17 cellular contexts compared by ENCODE assay signal in the genomic region with DNA sequence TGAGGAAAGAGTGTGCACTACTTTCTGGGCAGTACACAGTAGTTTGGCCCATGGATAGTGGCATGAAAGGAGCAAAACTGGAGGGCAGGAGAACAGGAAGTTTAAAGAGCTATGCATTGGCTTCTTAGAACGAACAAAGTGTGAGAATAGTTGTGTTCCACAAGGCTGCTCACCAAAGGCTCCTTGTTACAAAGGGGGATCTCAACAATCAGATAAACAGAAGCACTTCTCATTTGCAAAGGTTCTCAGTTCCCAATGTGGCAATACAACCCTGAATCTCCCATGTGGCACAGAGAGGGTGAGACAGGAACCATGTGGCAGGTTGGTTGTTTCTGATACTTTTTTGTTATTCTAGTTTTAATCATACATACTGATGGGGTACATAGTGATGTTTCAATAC.
DNase-seq lines count a peak whose midpoint lies in the region; ATAC-seq and TF ChIP-seq lines count a peak whose summit lies in the region.
"Had no signal": no experiment of that assay in that cellular context is flagged by ENCODE, and none has a peak within 500 bp of the region (broad histone marks: within the 10 kb centered on the region; RNA-seq: fewer than 3 reads in every experiment).

No MANE protein-coding gene starts in this region.

- no peaks in the 10 kb centered on the region for H3F3A ChIP-seq in PC-3 (ENCODE audit: low read length, unreplicated experiment)

- H3K27ac Mint-ChIP-seq in activated CD4-positive, alpha-beta T cell treated with anti-CD3 and anti-CD28 coated beads, Interleukin-2, amount 10 ng/mL, durations not matched to agents 24 days and 14 days: no peak overlapping the region
- H3K27ac Mint-ChIP-seq: CD14-positive monocyte; CD8-positive, alpha-beta T cell; HFFc6 had no signal

- no peaks in the 10 kb centered on the region for H3K79me2 ChIP-seq in OCI-LY7 (ENCODE audit: insufficient read depth, low read depth, low read length)
- no peaks in the 10 kb centered on the region for H3K79me2 ChIP-seq in PC-3 (ENCODE audit: low read length)

- H3K4me3 ChIP-seq in OCI-LY7 (ENCODE audit: low read depth, low read length, poor library complexity, severe bottlenecking) (no peak overlapping the region), neuronal stem cell (ENCODE audit: low read length in 2 of 2) (peak overlapping the region in 1 of 2 donors; percentile 40), PC-3 (ENCODE audit: low read length) (no peak overlapping the region)

- no peaks in the 10 kb centered on the region for H3K4me1 Mint-ChIP-seq in activated CD4-positive, alpha-beta T cell treated with anti-CD3 and anti-CD28 coated beads, Interleukin-2, amount 10 ng/mL, durations not matched to agents 24 days and 14 days
- H3K4me1 Mint-ChIP-seq in activated T-cell treated with anti-CD3 and anti-CD28 coated beads, Interleukin-2, amount 50 U/mL, for 4 hours (ENCODE audit: low read depth): no peaks in the 10 kb centered on the region
- H3K4me1 Mint-ChIP-seq: CD14-positive monocyte had no signal

- BruUV-seq in OCI-LY7 (replicated peaks; lab: Mats Ljungman, UMichigan) (no TSS peak), PC-3 (replicated peaks; lab: Mats Ljungman, UMichigan) (no TSS peak)

- CTCF ChIA-PET in OCI-LY7 (lab: Charles Lee; ENCODE audit: unreplicated experiment): no interaction called here
- CTCF ChIA-PET in PC-3 (lab: Charles Lee): no interaction called here

- H3K36me3 ChIP-seq in OCI-LY7 (ENCODE audit: insufficient read depth, low read length) (no peaks in the 10 kb centered on the region), neuronal stem cell (replicated peaks in 1 of 2; ENCODE audit: control insufficient read depth in 2 of 2, insufficient read depth in 2 of 2, low read length in 2 of 2) (no peaks in the 10 kb centered on the region), PC-3 (ENCODE audit: low read depth, low read length) (no peaks in the 10 kb centered on the region)

- no peaks in the 10 kb centered on the region for H3K9me3 Mint-ChIP-seq in activated CD4-positive, alpha-beta T cell treated with anti-CD3 and anti-CD28 coated beads, Interleukin-2, amount 10 ng/mL, durations not matched to agents 24 days and 14 days
- H3K9me3 Mint-ChIP-seq in activated T-cell treated with anti-CD3 and anti-CD28 coated beads, Interleukin-2, amount 50 U/mL, for 4 hours: no peaks in the 10 kb centered on the region
- H3K9me3 Mint-ChIP-seq: CD8-positive, alpha-beta T cell; HFFc6 had no signal

- no peak for ATAC-seq in activated T-cell treated with anti-CD3 and anti-CD28 coated beads, Interleukin-2, amount 50 U/mL, for 4 hours
- no peak for ATAC-seq in PC-3
- ATAC-seq: CD8-positive, alpha-beta T cell; HepG2 had no signal

- H4K20me1 ChIP-seq in OCI-LY7 (ENCODE audit: insufficient read depth, low read length): no peaks in the 10 kb centered on the region
- H4K20me1 ChIP-seq in PC-3 (ENCODE audit: low read length): no peaks in the 10 kb centered on the region

- H3K9ac ChIP-seq in neuronal stem cell (ENCODE audit: low read depth, low read length, poor library complexity) (no peak overlapping the region), PC-3 (ENCODE audit: low read length) (no peak overlapping the region)
- H3K9ac ChIP-seq: KMS-11 had no signal

- no peak overlapping the region for H3K27ac ChIP-seq in OCI-LY7 (ENCODE audit: low read depth, low read length, poor library complexity, severe bottlenecking)
- H3K27ac ChIP-seq in neuronal stem cell (replicated peaks; ENCODE audit: low read length): no peak overlapping the region
- H3K27ac ChIP-seq in PC-3 (ENCODE audit: low read length): no peak overlapping the region
- H3K27ac ChIP-seq: 22Rv1, KMS-11 had no signal

- no peak overlapping the region for H4K8ac ChIP-seq in neuronal stem cell (ENCODE audit: low read depth, low read length)

- intact Hi-C loops in activated CD4-positive, alpha-beta T cell treated with anti-CD3 and anti-CD28 coated beads, Interleukin-2, amount 10 ng/mL, durations not matched to agents 24 days and 14 days (cut with micrococcal nuclease): no loop called here
- intact Hi-C loops in OCI-LY7 (cut with micrococcal nuclease; ENCODE audit: unreplicated experiment) (no loop called here), PC-3 (cut with micrococcal nuclease) (no loop called here)

- no peak overlapping the region for H4K91ac ChIP-seq in neuronal stem cell (ENCODE audit: low read depth, low read length, poor library complexity)

- H2BK120ac ChIP-seq in neuronal stem cell (ENCODE audit: low read depth, low read length): no peak overlapping the region

- no peaks in the 10 kb centered on the region for H3K36me3 Mint-ChIP-seq in activated CD4-positive, alpha-beta T cell treated with anti-CD3 and anti-CD28 coated beads, Interleukin-2, amount 10 ng/mL, durations not matched to agents 24 days and 14 days (ENCODE audit: low read depth)
- no peaks in the 10 kb centered on the region for H3K36me3 Mint-ChIP-seq in activated T-cell treated with anti-CD3 and anti-CD28 coated beads, Interleukin-2, amount 50 U/mL, for 4 hours (ENCODE audit: insufficient read depth)
- H3K36me3 Mint-ChIP-seq: CD14-positive monocyte; CD8-positive, alpha-beta T cell had no signal

- no peaks in the 10 kb centered on the region for H3K79me1 ChIP-seq in neuronal stem cell (ENCODE audit: low read depth, low read length)

- no peak overlapping the region for H3K4me3 Mint-ChIP-seq in activated CD4-positive, alpha-beta T cell treated with anti-CD3 and anti-CD28 coated beads, Interleukin-2, amount 10 ng/mL, durations not matched to agents 24 days and 14 days
- H3K4me3 Mint-ChIP-seq in activated T-cell treated with anti-CD3 and anti-CD28 coated beads, Interleukin-2, amount 50 U/mL, for 4 hours: no peak overlapping the region
- H3K4me3 Mint-ChIP-seq: CD14-positive monocyte; CD8-positive, alpha-beta T cell; HFFc6 had no signal

- H3K9me2 ChIP-seq in OCI-LY7 (ENCODE audit: insufficient read depth, low read length): no peaks in the 10 kb centered on the region
- no peaks in the 10 kb centered on the region for H3K9me2 ChIP-seq in PC-3 (replicated peaks; ENCODE audit: low read length)

- no peak overlapping the region for H3K4me2 ChIP-seq in OCI-LY7 (ENCODE audit: low read length)
- H3K4me2 ChIP-seq in neuronal stem cell (ENCODE audit: insufficient read depth, low read length, poor library complexity, severe bottlenecking): no peak overlapping the region
- H3K4me2 ChIP-seq in PC-3 (ENCODE audit: low read length): no peak overlapping the region
- H3K4me2 ChIP-seq: KMS-11 had no signal

- no peak overlapping the region for H2BK12ac ChIP-seq in neuronal stem cell (ENCODE audit: low read length)

- POLR2A ChIA-PET in OCI-LY7 (lab: Charles Lee) (no interaction called here), PC-3 (lab: Charles Lee; ENCODE audit: unreplicated experiment) (no interaction called here)

- H2BK15ac ChIP-seq in neuronal stem cell (ENCODE audit: low read length): no peak overlapping the region

- H3K27me3 Mint-ChIP-seq in activated CD4-positive, alpha-beta T cell treated with anti-CD3 and anti-CD28 coated beads, Interleukin-2, amount 10 ng/mL, durations not matched to agents 24 days and 14 days: peaks cover 7% of the 10 kb centered on the region
- H3K27me3 Mint-ChIP-seq in activated T-cell treated with anti-CD3 and anti-CD28 coated beads, Interleukin-2, amount 50 U/mL, for 4 hours (ENCODE audit: low read depth): peaks cover 9% of the 10 kb centered on the region

- H3K9me3 ChIP-seq in OCI-LY7 (ENCODE audit: low read length): no peaks in the 10 kb centered on the region
- peaks cover 0 to 4% of the 10 kb centered on the region in 2 donors for H3K9me3 ChIP-seq in neuronal stem cell (replicated peaks in 1 of 2; ENCODE audit: control insufficient read depth in 2 of 2, insufficient read depth in 1 of 2, low read depth in 1 of 2, low read length in 2 of 2)
- no peaks in the 10 kb centered on the region for H3K9me3 ChIP-seq in PC-3 (ENCODE audit: low read length)

- no peak for TF ChIP-seq CTCF in OCI-LY7 (conservative IDR thresholded peaks at IDR 0.05; ENCODE audit: low read length)
- no peak for TF ChIP-seq CTCF in PC-3 (conservative IDR thresholded peaks at IDR 0.05; ENCODE audit: low read depth, low read length)

- no CpG with 5 or more reads among the region's 1 CpG for WGBS in neuronal stem cell (ENCODE audit: extremely low coverage in 2 of 2, insufficient read length in 2 of 2, insufficient replicate concordance in 1 of 2), 2 donors

- no peak overlapping the region for H3K14ac ChIP-seq in neuronal stem cell (ENCODE audit: low read length)

- H2AFZ ChIP-seq in OCI-LY7 (ENCODE audit: low read length) (no peak overlapping the region), neuronal stem cell (ENCODE audit: low read length) (peak overlapping the region; percentile 57), PC-3 (ENCODE audit: low read length) (no peak overlapping the region)

- H3K18ac ChIP-seq in neuronal stem cell (ENCODE audit: low read length): no peak overlapping the region

- H3K27me3 ChIP-seq in neuronal stem cell (ENCODE audit: control insufficient read depth in 3 of 3, insufficient read depth in 3 of 3, low read depth in 1 of 3, low read length in 3 of 3) (no peaks in the 10 kb centered on the region), PC-3 (ENCODE audit: low read length) (no peaks in the 10 kb centered on the region)

- H2BK5ac ChIP-seq in neuronal stem cell (ENCODE audit: low read length): no peak overlapping the region

- H2AK5ac ChIP-seq in neuronal stem cell (ENCODE audit: low read depth, low read length): no peak overlapping the region

- H3K23ac ChIP-seq in neuronal stem cell (ENCODE audit: low read depth, low read length, poor library complexity): no peak overlapping the region

- H3K4me1 ChIP-seq in OCI-LY7 (ENCODE audit: insufficient read depth, low read length, poor library complexity, severe bottlenecking): no peaks in the 10 kb centered on the region
- H3K4me1 ChIP-seq in neuronal stem cell (ENCODE audit: control insufficient read depth in 2 of 2, insufficient read depth in 1 of 2, low read depth in 1 of 2, low read length in 2 of 2): peaks cover 6 to 8% of the 10 kb centered on the region in 2 donors
- no peaks in the 10 kb centered on the region for H3K4me1 ChIP-seq in PC-3 (ENCODE audit: insufficient read depth, low read length)

- peak; percentile 44 for DNase-seq in activated CD4-positive, alpha-beta T cell treated with anti-CD3 and anti-CD28 coated beads, Interleukin-2, amount 10 ng/mL, durations not matched to agents 24 days and 14 days
- DNase-seq in activated CD4-positive, alpha-beta T cell treated with anti-CD3 and anti-CD28 coated beads, Interleukin-2, amount 50 U/mL, for 1 hour: no peak
- peak; percentile 4 for DNase-seq in OCI-LY7 (ENCODE audit: low spot score)
- no peak for DNase-seq in neuronal stem cell (ENCODE audit: low spot score)
- DNase-seq in activated T-cell treated with anti-CD3 and anti-CD28 coated beads, Interleukin-2, amount 50 U/mL, for 4 hours: no peak
- DNase-seq in middle frontal gyrus (ENCODE audit: extremely low spot score, low spot score): no peak
- no peak for DNase-seq in PC-3
- DNase-seq: CD8-positive, alpha-beta T cell; COR-L47; DND-41; GDM1; HCEC 1CT; HFFc6 had no signal

- no peak overlapping the region for H3K4ac ChIP-seq in neuronal stem cell (ENCODE audit: low read length)

Comparison
In these comparisons a context has a peak if more than half of its experiments do, and no peak if none do; other contexts are left out.
1. DNase-seq: peak in activated CD4-positive, alpha-beta T cell treated with anti-CD3 and anti-CD28 coated beads, Interleukin-2, amount 10 ng/mL, durations not matched to agents 24 days and 14 days (single experiment) and OCI-LY7 (single experiment); none in activated CD4-positive, alpha-beta T cell treated with anti-CD3 and anti-CD28 coated beads, Interleukin-2, amount 50 U/mL, for 1 hour (single experiment), neuronal stem cell (single experiment), activated T-cell treated with anti-CD3 and anti-CD28 coated beads, Interleukin-2, amount 50 U/mL, for 4 hours (single experiment), middle frontal gyrus (single experiment) and PC-3 (single experiment).